8 cellular contexts compared by ENCODE assay signal in the genomic region with DNA sequence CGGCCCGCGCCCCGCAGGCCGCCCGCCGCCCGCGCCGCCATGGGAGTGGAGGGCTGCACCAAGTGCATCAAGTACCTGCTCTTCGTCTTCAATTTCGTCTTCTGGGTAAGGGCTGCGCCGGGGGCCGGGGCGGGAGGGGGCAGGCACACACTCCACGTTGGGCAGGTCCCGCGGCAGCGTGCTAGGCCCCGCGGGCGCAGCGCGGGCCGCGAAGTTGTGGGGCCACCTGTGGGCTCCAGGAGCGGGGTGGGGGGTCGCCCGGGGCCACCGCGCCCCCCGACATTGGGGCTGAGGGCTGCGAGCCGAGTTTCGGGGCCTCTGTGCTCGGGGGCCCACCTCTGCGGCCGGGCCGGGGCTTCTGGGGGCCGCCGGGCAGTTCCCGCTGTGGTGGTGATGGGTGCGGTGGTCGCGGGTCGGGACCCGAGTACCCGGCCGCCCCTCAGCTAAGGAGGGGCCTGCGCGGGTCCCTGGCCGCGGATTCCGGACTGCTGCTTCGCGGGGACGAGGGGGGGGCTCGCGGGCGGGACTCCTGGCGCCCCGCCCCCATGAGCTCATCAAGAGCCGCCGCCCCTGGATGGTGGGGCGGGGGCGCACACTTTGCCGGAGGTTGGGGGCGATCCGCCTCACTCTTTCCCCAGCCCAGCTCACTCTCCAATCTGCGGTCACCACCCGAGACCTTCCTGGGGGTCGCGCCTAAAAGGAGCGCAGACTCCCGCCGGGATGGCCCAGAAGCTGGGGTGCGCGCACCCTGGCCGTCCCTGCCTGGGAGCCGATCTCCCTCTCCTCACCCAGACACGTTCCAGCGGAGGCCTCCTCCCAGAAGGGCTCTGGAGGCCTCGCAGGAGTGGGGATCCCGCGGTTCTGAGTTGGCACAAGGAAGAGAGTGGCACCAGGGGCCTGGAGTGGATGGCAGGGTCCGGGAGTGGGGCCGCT. TPM values are rescaled to one million over a fixed set of nuclear protein-coding genes. Genes with fewer than 3 reads are reported as not detected.
DNase-seq lines count a peak whose midpoint lies in the region; ATAC-seq and TF ChIP-seq lines count a peak whose summit lies in the region.

No MANE protein-coding gene starts in this region.

- DNase-seq in NCI-H345 (lab: John Stamatoyannopoulos, UW) (peak; percentile 62), NCI-H345 treated with DMSO at 0.1 percent for 48 hours (lab: John Stamatoyannopoulos, UW; ENCODE audit: unreplicated experiment) (no peak), left lung (peak; percentile 72 to 87), inferior parietal cortex (ENCODE audit: extremely low spot score) (no peak)
- DNase-seq in activated CD4-positive, CD25-positive, alpha-beta regulatory T cell treated with anti-CD3 and anti-CD28 coated beads, Interleukin-2, amount 50 U/mL, for 72 hours, result peak; percentile 49
- DNase-seq in stimulated activated CD4-positive, alpha-beta T cell treated with anti-CD3 and anti-CD28 coated beads, Interleukin-4, amount 100 ng/mL, for 48 hours (ENCODE audit: low read depth in 2 of 2), result peak; percentile 38 to 49

- H3K27ac ChIP-seq in HUES48 (ENCODE audit: low read depth, low read length) (peak overlapping the region; percentile 58), cingulate gyrus (ENCODE audit: low read depth, low read length) (peak overlapping the region; percentile 92), left lung (peak overlapping the region; percentile 94 to 97)

- H3K27me3 ChIP-seq in HUES48 (ENCODE audit: control insufficient read depth, insufficient read depth, low read length), result no peaks in the 10 kb centered on the region
- peaks cover 0 to 19% of the 10 kb centered on the region in 2 donors for H3K27me3 ChIP-seq in left lung

- peaks cover 5% of the 10 kb centered on the region; the same call in 1 of the 2 replicates for H3K4me1 ChIP-seq in HUES48 (ENCODE audit: control insufficient read depth, insufficient read depth, low read length)
- H3K4me1 ChIP-seq in left lung, result peaks cover 29 to 56% of the 10 kb centered on the region in 2 donors

- peak; percentile 58 for ATAC-seq in left lung

- intact Hi-C loops in left lung (cut with DNase I), result no loop called here

- H3K4me3 ChIP-seq in HUES48 (ENCODE audit: low read depth, low read length) (peak overlapping the region; percentile 96), left lung (peak overlapping the region; percentile 81 to 98)

- no peak for TF ChIP-seq CTCF in left lung (IDR thresholded peaks at IDR 0.05)

- no peaks in the 10 kb centered on the region for H3K36me3 ChIP-seq in HUES48 (ENCODE audit: control insufficient read depth, insufficient read depth, low read length)
- H3K36me3 ChIP-seq in left lung, result no peaks in the 10 kb centered on the region

- H3K9me3 ChIP-seq in HUES48 (ENCODE audit: control insufficient read depth, insufficient read depth, low read length), result no peaks in the 10 kb centered on the region
- no peaks in the 10 kb centered on the region for H3K9me3 ChIP-seq in left lung

- H3K9ac ChIP-seq in HUES48 (ENCODE audit: low read depth, low read length), result peak overlapping the region; percentile 78

RNA-seq across cellular contexts. Expression of gene CD81, which starts 0.7 kb away (rescaled TPM):
- 100 to 1,000 TPM; 641 to 754 TPM for total RNA-seq in left lung

RNA-seq across cellular contexts. Expression of gene TSSC4, which starts 22.8 kb away (rescaled TPM):
- 10 to 100 TPM; 35.3 to 47.6 TPM for total RNA-seq in left lung

Comparison
In these comparisons a context has a peak if more than half of its experiments do, and no peak if none do; other contexts are left out.
1. DNase-seq: peak in NCI-H345 (single experiment), activated CD4-positive, CD25-positive, alpha-beta regulatory T cell treated with anti-CD3 and anti-CD28 coated beads, Interleukin-2, amount 50 U/mL, for 72 hours (single experiment), left lung (2 of 2) and stimulated activated CD4-positive, alpha-beta T cell treated with anti-CD3 and anti-CD28 coated beads, Interleukin-4, amount 100 ng/mL, for 48 hours (2 of 2); none in NCI-H345 treated with DMSO at 0.1 percent for 48 hours (single experiment) and inferior parietal cortex (single experiment).
2. Peak in every context shown above with its lines, with median percentiles within 50 percentile points of each other: H3K27ac ChIP-seq.